Comparison of ENCODE assay signal across 9 cellular contexts in the genomic region with DNA sequence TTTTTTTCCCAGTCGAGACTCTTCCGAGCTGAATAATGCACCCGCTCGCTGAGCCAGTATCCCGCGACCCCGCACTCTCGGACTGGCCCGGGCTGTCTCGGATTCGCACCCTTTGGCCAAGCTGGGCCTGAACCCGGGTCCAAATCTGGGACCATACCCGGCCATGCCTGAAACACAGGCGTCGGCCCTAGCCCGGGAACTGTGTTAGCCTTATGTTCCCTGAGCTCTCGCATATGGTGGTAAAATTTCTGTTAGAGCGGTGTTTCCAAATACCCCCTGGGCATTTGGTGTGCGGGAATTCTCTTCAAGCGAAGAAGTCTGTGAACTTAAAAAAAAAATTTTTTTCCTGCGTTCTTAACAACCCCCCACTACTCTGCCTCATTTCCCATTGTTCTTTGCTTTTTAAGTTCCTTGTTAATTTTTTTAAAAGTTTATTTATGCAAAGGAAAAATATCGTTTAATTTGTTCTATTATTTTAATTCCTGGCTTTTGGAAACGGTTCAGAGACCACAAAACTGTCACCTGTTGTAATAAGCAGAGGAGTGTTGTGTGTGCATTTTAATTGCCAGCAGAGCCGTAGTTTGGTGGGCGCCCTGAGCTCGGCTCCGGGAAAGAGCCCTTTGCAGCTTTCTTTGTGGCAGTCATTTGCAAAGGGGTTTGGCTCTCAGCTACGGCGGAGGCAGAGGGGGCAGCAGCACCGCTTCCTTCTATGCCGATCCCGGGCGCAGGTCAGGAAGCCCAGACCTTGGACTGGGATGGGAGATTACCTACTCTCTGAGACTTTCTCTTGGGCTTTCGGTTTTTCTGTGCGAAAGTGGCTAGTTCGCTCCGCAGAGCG. TPM values are rescaled to one million over a fixed set of nuclear protein-coding genes. Genes with fewer than 3 reads are reported as not detected.
DNase-seq lines count a peak whose midpoint lies in the region; ATAC-seq lines count a peak whose summit lies in the region.
"Had no signal": no experiment of that assay in that cellular context is flagged by ENCODE, and none has a peak within 500 bp of the region (broad histone marks: within the 10 kb centered on the region; RNA-seq: fewer than 3 reads in every experiment).

No MANE protein-coding gene starts in this region.

- no peak overlapping the region for H3K27ac ChIP-seq in iPS DF 6.9 (ENCODE audit: low read length)
- H3K27ac ChIP-seq: KMS-11 had no signal

- H3K27ac Mint-ChIP-seq in activated CD4-positive, alpha-beta memory T cell treated with anti-CD3 and anti-CD28 coated beads, Interleukin-2, amount 10 ng/mL, durations not matched to agents 7 days and 5 days = no peak overlapping the region
- H3K27ac Mint-ChIP-seq in stimulated activated memory B cell treated with anti-CD40 and anti-IgM and Interleukin-4, amounts not matched to agents 10 μg/mL and 1 μg/mL and 100 μg/mL, for 72 hours = no peak overlapping the region

- H3K27me3 Mint-ChIP-seq in activated CD4-positive, alpha-beta memory T cell treated with anti-CD3 and anti-CD28 coated beads, Interleukin-2, amount 10 ng/mL, durations not matched to agents 7 days and 5 days = peaks cover 34% of the 10 kb centered on the region
- peaks cover under 1% of the 10 kb centered on the region for H3K27me3 Mint-ChIP-seq in stimulated activated memory B cell treated with anti-CD40 and anti-IgM and Interleukin-4, amounts not matched to agents 10 μg/mL and 1 μg/mL and 100 μg/mL, for 72 hours

- H3K36me3 Mint-ChIP-seq in activated CD4-positive, alpha-beta memory T cell treated with anti-CD3 and anti-CD28 coated beads, Interleukin-2, amount 10 ng/mL, durations not matched to agents 7 days and 5 days (ENCODE audit: low read depth) = no peaks in the 10 kb centered on the region
- no peaks in the 10 kb centered on the region for H3K36me3 Mint-ChIP-seq in stimulated activated memory B cell treated with anti-CD40 and anti-IgM and Interleukin-4, amounts not matched to agents 10 μg/mL and 1 μg/mL and 100 μg/mL, for 72 hours

- H3K4me3 Mint-ChIP-seq in activated CD4-positive, alpha-beta memory T cell treated with anti-CD3 and anti-CD28 coated beads, Interleukin-2, amount 10 ng/mL, durations not matched to agents 7 days and 5 days = peak overlapping the region; percentile 3
- H3K4me3 Mint-ChIP-seq in stimulated activated memory B cell treated with anti-CD40 and anti-IgM and Interleukin-4, amounts not matched to agents 10 μg/mL and 1 μg/mL and 100 μg/mL, for 72 hours = peak overlapping the region; percentile 60

- POLR2A ChIA-PET in activated CD4-positive, alpha-beta memory T cell treated with anti-CD3 and anti-CD28 coated beads, Interleukin-2, amount 10 ng/mL, durations not matched to agents 7 days and 5 days (lab: Charles Lee) = interaction anchor here (1.5 kb wide), 1 partner anchor 223 kb away, joined by 6 read pairs; no protein-coding TSS in a partner anchor

- no peaks in the 10 kb centered on the region for H3K36me3 ChIP-seq in iPS DF 6.9 (ENCODE audit: control insufficient read depth, insufficient read depth, low read length)

- H3K4me3 ChIP-seq in iPS DF 6.9 (ENCODE audit: low read length) = peak overlapping the region; percentile 13; the same call in 1 of the 2 replicates

- ATAC-seq in stimulated activated memory B cell treated with anti-CD40 and anti-IgM and Interleukin-4, amounts not matched to agents 10 μg/mL and 1 μg/mL and 100 μg/mL, for 72 hours = no peak
- ATAC-seq in HG03108 (IDR thresholded peaks at IDR 0.05; ENCODE audit: unreplicated experiment) (no peak), GM19023 (IDR thresholded peaks at IDR 0.05; ENCODE audit: unreplicated experiment) (no peak)

- peaks cover 33% of the 10 kb centered on the region for H3K4me1 Mint-ChIP-seq in activated CD4-positive, alpha-beta memory T cell treated with anti-CD3 and anti-CD28 coated beads, Interleukin-2, amount 10 ng/mL, durations not matched to agents 7 days and 5 days
- H3K4me1 Mint-ChIP-seq in stimulated activated memory B cell treated with anti-CD40 and anti-IgM and Interleukin-4, amounts not matched to agents 10 μg/mL and 1 μg/mL and 100 μg/mL, for 72 hours = peaks cover 44% of the 10 kb centered on the region

- no CpG with 5 or more reads among the region's 38 CpGs for WGBS in iPS DF 6.9 (ENCODE audit: insufficient coverage, insufficient read length)

- H3K9me3 ChIP-seq in iPS DF 6.9 (ENCODE audit: control insufficient read depth, insufficient read depth, low read length) = no peaks in the 10 kb centered on the region

- peaks cover 21% of the 10 kb centered on the region; the same call in 1 of the 2 replicates for H3K27me3 ChIP-seq in iPS DF 6.9 (ENCODE audit: control insufficient read depth, insufficient read depth, low read length)

- CTCF ChIA-PET in activated CD4-positive, alpha-beta memory T cell treated with anti-CD3 and anti-CD28 coated beads, Interleukin-2, amount 10 ng/mL, durations not matched to agents 7 days and 5 days (lab: Charles Lee) = no interaction called here

- no peaks in the 10 kb centered on the region for H3K4me1 ChIP-seq in iPS DF 6.9 (ENCODE audit: control insufficient read depth, insufficient read depth, low read length)

- peak; percentile 8 for DNase-seq in activated CD4-positive, alpha-beta T cell treated with anti-CD3 and anti-CD28 coated beads for 1 hour
- DNase-seq in activated CD4-positive, alpha-beta T cell treated with anti-CD3 and anti-CD28 coated beads for 4 hours = no peak
- DNase-seq in activated CD4-positive, alpha-beta memory T cell treated with anti-CD3 and anti-CD28 coated beads, Interleukin-2, amount 10 ng/mL, durations not matched to agents 7 days and 5 days = peak; percentile 19
- DNase-seq in iPS DF 6.9 (ENCODE audit: low read depth, low spot score) (no peak), CD1c-positive myeloid dendritic cell (ENCODE audit: extremely low spot score) (no peak)

- H3K9me3 Mint-ChIP-seq in activated CD4-positive, alpha-beta memory T cell treated with anti-CD3 and anti-CD28 coated beads, Interleukin-2, amount 10 ng/mL, durations not matched to agents 7 days and 5 days = no peaks in the 10 kb centered on the region
- no peaks in the 10 kb centered on the region for H3K9me3 Mint-ChIP-seq in stimulated activated memory B cell treated with anti-CD40 and anti-IgM and Interleukin-4, amounts not matched to agents 10 μg/mL and 1 μg/mL and 100 μg/mL, for 72 hours

RNA-seq across cellular contexts. Expression of a gene that starts 3.3 kb away (rescaled TPM):
- total RNA-seq in activated CD4-positive, alpha-beta memory T cell treated with anti-CD3 and anti-CD28 coated beads, Interleukin-2, amount 10 ng/mL, durations not matched to agents 7 days and 5 days = 10 to 100 TPM; 69.0 to 70.7 TPM

RNA-seq across cellular contexts. Expression of a gene that starts 53.3 kb away (rescaled TPM):
- 10 to 100 TPM; 21.4 to 22.9 TPM for total RNA-seq in activated CD4-positive, alpha-beta memory T cell treated with anti-CD3 and anti-CD28 coated beads, Interleukin-2, amount 10 ng/mL, durations not matched to agents 7 days and 5 days

Comparison
In these comparisons a context has a peak if more than half of its experiments do, and no peak if none do; other contexts are left out.
1. DNase-seq: peak in activated CD4-positive, alpha-beta T cell treated with anti-CD3 and anti-CD28 coated beads for 1 hour (single experiment) and activated CD4-positive, alpha-beta memory T cell treated with anti-CD3 and anti-CD28 coated beads, Interleukin-2, amount 10 ng/mL, durations not matched to agents 7 days and 5 days (single experiment); none in activated CD4-positive, alpha-beta T cell treated with anti-CD3 and anti-CD28 coated beads for 4 hours (0 of 2), iPS DF 6.9 (single experiment) and CD1c-positive myeloid dendritic cell (single experiment).